Comparison of ENCODE assay signal across 2 cellular contexts in the genomic region with DNA sequence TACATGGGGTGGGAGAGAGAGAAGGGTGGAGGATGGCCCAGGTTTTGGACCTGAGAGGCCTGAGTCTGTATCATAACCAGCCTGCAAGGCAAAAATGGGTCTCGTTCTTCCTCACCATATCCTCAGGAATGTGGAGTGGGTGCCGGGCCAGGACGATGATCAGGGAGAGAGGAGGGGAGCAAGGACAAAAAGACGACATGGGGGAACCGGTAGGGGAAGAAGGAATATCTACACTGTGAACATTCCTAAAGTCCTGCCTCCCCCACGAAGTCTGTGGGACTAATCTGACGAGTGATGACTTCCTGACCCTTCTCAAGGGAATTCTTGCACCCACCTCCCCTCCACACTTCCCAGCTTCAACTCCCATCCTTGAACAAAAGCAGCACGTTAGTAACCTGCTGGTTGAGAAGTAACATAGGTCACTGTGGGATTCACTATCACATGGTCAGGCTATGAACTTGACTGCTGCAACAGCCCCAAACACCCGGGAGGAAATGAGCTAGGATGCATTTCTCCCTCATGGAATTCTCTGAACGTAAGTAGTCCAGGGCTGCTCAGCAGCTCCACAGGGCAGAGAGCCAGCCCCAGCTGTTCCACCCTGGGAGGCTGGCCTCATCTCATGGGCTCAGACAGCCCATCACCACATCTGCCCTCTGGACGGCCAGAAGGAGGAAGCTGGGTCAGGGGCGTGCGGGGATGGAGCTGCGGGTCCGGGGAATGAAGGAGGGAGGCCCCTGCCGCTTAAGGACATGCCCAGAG.
TF ChIP-seq lines count a peak whose summit lies in the region.

No MANE protein-coding gene starts in this region.

TF ChIP-seq in SK-N-SH, 30 proteins besides CTCF, POLR2A, EP300 and RAD21 (continued from another document):
- TF ChIP-seq, protein P1, sequence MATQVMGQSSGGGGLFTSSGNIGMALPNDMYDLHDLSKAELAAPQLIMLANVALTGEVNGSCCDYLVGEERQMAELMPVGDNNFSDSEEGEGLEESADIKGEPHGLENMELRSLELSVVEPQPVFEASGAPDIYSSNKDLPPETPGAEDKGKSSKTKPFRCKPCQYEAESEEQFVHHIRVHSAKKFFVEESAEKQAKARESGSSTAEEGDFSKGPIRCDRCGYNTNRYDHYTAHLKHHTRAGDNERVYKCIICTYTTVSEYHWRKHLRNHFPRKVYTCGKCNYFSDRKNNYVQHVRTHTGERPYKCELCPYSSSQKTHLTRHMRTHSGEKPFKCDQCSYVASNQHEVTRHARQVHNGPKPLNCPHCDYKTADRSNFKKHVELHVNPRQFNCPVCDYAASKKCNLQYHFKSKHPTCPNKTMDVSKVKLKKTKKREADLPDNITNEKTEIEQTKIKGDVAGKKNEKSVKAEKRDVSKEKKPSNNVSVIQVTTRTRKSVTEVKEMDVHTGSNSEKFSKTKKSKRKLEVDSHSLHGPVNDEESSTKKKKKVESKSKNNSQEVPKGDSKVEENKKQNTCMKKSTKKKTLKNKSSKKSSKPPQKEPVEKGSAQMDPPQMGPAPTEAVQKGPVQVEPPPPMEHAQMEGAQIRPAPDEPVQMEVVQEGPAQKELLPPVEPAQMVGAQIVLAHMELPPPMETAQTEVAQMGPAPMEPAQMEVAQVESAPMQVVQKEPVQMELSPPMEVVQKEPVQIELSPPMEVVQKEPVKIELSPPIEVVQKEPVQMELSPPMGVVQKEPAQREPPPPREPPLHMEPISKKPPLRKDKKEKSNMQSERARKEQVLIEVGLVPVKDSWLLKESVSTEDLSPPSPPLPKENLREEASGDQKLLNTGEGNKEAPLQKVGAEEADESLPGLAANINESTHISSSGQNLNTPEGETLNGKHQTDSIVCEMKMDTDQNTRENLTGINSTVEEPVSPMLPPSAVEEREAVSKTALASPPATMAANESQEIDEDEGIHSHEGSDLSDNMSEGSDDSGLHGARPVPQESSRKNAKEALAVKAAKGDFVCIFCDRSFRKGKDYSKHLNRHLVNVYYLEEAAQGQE (IDR thresholded peaks at IDR 0.05; ENCODE audit: low read depth, low read length), result no peak
- TF ChIP-seq YY1 (IDR thresholded peaks at IDR 0.05; ENCODE audit: low read depth), result no peak
- TF ChIP-seq ELF1 (IDR thresholded peaks at IDR 0.05), result no peak
- no peak for TF ChIP-seq MXI1 (IDR thresholded peaks at IDR 0.05; ENCODE audit: low read depth, low read length)
- TF ChIP-seq, protein P2, sequence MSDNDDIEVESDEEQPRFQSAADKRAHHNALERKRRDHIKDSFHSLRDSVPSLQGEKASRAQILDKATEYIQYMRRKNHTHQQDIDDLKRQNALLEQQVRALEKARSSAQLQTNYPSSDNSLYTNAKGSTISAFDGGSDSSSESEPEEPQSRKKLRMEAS (IDR thresholded peaks at IDR 0.05; ENCODE audit: low read depth), result no peak
- no peak for TF ChIP-seq TEAD4 (IDR thresholded peaks at IDR 0.05; ENCODE audit: borderline replicate concordance, insufficient read depth)
- no peak for TF ChIP-seq GABPA (IDR thresholded peaks at IDR 0.05; ENCODE audit: low read depth)
- TF ChIP-seq NRF1 (IDR thresholded peaks at IDR 0.05; ENCODE audit: low read depth, low read length), result no peak

TF ChIP-seq in SK-N-SH treated with all-trans-retinoic acid at 6 μM for 48 hours, 23 proteins besides CTCF, POLR2A, EP300 and RAD21 (continued from another document):
- TF ChIP-seq, protein P3, sequence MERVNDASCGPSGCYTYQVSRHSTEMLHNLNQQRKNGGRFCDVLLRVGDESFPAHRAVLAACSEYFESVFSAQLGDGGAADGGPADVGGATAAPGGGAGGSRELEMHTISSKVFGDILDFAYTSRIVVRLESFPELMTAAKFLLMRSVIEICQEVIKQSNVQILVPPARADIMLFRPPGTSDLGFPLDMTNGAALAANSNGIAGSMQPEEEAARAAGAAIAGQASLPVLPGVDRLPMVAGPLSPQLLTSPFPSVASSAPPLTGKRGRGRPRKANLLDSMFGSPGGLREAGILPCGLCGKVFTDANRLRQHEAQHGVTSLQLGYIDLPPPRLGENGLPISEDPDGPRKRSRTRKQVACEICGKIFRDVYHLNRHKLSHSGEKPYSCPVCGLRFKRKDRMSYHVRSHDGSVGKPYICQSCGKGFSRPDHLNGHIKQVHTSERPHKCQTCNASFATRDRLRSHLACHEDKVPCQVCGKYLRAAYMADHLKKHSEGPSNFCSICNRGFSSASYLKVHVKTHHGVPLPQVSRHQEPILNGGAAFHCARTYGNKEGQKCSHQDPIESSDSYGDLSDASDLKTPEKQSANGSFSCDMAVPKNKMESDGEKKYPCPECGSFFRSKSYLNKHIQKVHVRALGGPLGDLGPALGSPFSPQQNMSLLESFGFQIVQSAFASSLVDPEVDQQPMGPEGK (CRISPR knock-in tag; IDR thresholded peaks at IDR 0.05; ENCODE audit: borderline replicate concordance), result no peak
- TF ChIP-seq ARNTL (CRISPR knock-in tag; IDR thresholded peaks at IDR 0.05; ENCODE audit: borderline replicate concordance, low read depth) (no peak), ZC3H10 (CRISPR knock-in tag; IDR thresholded peaks at IDR 0.05) (no peak), TOX (CRISPR knock-in tag; IDR thresholded peaks at IDR 0.05; ENCODE audit: borderline replicate concordance) (no peak), CSDC2 (CRISPR knock-in tag; IDR thresholded peaks at IDR 0.05) (no peak)
- TF ChIP-seq, protein P4, sequence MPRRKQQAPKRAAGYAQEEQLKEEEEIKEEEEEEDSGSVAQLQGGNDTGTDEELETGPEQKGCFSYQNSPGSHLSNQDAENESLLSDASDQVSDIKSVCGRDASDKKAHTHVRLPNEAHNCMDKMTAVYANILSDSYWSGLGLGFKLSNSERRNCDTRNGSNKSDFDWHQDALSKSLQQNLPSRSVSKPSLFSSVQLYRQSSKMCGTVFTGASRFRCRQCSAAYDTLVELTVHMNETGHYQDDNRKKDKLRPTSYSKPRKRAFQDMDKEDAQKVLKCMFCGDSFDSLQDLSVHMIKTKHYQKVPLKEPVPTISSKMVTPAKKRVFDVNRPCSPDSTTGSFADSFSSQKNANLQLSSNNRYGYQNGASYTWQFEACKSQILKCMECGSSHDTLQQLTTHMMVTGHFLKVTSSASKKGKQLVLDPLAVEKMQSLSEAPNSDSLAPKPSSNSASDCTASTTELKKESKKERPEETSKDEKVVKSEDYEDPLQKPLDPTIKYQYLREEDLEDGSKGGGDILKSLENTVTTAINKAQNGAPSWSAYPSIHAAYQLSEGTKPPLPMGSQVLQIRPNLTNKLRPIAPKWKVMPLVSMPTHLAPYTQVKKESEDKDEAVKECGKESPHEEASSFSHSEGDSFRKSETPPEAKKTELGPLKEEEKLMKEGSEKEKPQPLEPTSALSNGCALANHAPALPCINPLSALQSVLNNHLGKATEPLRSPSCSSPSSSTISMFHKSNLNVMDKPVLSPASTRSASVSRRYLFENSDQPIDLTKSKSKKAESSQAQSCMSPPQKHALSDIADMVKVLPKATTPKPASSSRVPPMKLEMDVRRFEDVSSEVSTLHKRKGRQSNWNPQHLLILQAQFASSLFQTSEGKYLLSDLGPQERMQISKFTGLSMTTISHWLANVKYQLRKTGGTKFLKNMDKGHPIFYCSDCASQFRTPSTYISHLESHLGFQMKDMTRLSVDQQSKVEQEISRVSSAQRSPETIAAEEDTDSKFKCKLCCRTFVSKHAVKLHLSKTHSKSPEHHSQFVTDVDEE (CRISPR knock-in tag; IDR thresholded peaks at IDR 0.05), result no peak
TF ChIP-seq in SK-N-SH treated with all-trans-retinoic acid at 6 μM for 48 hours: peak in this region for 0.
